11 cellular contexts compared by ENCODE assay signal in genomic region chr12:116934908-116935698, GRCh38. TPM values are rescaled to one million over a fixed set of nuclear protein-coding genes. Genes with fewer than 3 reads are reported as not detected.
"Had no signal": no experiment of that assay in that cellular context is flagged by ENCODE, and none has a peak within 500 bp of the region (broad histone marks: within the 10 kb centered on the region; RNA-seq: fewer than 3 reads in every experiment).

No MANE protein-coding gene starts in this region.

- H3K4me3 ChIP-seq: esophagus muscularis mucosa, hepatocyte, ovary, thoracic aorta had no signal

- H3K9me3 ChIP-seq: esophagus muscularis mucosa, ovary, thoracic aorta had no signal

- H3K36me3 ChIP-seq: ovary had no signal

- H3K27ac ChIP-seq: esophagus muscularis mucosa, hepatocyte, ovary, thoracic aorta had no signal

- H3K27me3 ChIP-seq: esophagus muscularis mucosa, hepatocyte, ovary had no signal

- DNase-seq: activated CD4-positive, CD25-positive, alpha-beta regulatory T cell treated with anti-CD3 and anti-CD28 coated beads, Interleukin-2, amount 50 U/mL, for 72 hours; activated naive CD4-positive, alpha-beta T cell treated with anti-CD3 and anti-CD28 coated beads, Interleukin-2, amount 50 U/mL, for 16 hours; kidney; left ventricle myocardium superior; ovary; stimulated activated CD4-positive, alpha-beta T cell treated with anti-CD3 and anti-CD28 coated beads, Interleukin-1b, Interleukin-23, amount 100 ng/mL, for 48 hours had no signal

RNA-seq across cellular contexts. Expression of gene HRK, which starts 53.9 kb away (rescaled TPM):
- total RNA-seq: activated CD8-positive, alpha-beta memory T cell treated with anti-CD3 and anti-CD28 coated beads for 36 hours; hepatocyte; mesenteric fat pad had no signal
